1 cellular context compared by ENCODE assay signal in the genomic region with DNA sequence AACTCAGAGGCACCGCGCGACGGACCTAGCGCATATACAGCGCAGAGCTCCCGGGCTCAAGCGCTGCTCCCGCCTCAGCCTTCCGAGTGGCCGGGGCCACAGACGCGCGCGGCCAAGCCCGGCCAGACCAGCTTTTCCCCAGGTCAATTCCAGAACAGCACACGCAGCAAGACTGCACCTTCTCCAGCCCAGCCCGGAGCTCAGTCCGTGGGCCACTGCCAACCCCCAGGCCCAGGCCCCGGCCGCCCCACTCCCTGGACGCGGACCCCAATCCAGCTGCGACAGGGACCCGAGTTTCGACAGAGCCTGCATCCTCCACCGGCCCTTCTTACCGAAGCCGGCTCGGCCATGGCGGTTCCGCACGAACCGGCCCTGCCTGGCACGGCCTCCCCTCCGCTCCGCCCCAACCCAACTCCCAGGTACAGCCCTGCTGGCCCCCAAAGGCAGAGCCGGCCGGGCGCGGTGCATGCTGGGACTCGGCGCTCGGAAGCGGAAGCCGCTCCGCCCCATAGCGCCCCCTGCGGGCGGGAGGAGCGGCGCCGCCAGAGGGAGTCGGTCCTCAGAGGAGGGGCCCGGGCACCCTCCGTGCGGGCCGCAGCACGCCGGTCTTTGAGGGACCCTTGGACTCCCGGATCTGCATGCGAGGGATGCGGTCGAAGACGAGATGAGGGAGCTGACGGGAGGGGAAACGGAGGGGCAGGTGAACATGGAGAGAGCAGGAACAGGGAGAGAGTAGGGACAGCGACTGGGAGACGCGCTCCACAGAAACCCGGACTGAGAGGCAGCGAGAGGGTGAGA.
TF ChIP-seq lines count a peak whose summit lies in the region.

A gene with protein sequence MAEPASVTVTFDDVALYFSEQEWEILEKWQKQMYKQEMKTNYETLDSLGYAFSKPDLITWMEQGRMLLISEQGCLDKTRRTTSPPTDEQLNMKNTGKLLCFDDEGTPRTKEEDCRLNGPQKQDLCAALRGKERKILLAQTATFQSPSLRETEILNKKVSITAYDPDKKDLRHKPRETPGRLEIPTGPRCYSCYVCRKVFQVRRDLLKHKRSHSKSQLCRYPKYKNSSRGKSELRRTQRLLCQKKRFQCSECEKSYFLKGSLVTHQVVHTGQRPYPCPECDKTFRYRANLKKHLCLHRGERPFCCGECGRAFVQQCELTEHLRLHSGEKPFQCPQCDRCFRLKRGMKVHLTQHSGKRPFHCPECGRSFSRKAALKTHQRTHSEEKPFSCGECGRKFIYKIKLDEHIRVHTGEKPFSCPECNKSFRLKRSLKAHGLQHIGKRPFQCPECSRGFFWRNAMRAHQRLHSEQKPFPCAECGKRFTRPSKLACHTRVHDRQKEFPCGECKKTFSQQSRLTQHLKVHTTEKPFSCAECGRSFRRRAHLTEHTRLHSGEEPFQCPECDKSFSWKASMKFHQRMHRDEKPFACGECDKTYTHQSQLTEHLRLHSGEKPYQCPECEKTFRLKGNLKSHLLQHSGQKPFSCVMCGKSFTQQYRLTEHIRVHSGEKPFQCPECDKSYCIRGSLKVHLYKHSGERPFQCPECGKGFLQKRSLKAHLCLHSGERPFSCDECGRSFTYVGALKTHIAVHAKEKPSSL (minus strand): TSS at position 461 of the 798 bp plus-strand sequence. CDS start 111 bp downstream, at position 350.

TF ChIP-seq in K562, 482 proteins besides CTCF, POLR2A, EP300 and RAD21 (continued from another document and continues in another):
- TF ChIP-seq, protein P1, sequence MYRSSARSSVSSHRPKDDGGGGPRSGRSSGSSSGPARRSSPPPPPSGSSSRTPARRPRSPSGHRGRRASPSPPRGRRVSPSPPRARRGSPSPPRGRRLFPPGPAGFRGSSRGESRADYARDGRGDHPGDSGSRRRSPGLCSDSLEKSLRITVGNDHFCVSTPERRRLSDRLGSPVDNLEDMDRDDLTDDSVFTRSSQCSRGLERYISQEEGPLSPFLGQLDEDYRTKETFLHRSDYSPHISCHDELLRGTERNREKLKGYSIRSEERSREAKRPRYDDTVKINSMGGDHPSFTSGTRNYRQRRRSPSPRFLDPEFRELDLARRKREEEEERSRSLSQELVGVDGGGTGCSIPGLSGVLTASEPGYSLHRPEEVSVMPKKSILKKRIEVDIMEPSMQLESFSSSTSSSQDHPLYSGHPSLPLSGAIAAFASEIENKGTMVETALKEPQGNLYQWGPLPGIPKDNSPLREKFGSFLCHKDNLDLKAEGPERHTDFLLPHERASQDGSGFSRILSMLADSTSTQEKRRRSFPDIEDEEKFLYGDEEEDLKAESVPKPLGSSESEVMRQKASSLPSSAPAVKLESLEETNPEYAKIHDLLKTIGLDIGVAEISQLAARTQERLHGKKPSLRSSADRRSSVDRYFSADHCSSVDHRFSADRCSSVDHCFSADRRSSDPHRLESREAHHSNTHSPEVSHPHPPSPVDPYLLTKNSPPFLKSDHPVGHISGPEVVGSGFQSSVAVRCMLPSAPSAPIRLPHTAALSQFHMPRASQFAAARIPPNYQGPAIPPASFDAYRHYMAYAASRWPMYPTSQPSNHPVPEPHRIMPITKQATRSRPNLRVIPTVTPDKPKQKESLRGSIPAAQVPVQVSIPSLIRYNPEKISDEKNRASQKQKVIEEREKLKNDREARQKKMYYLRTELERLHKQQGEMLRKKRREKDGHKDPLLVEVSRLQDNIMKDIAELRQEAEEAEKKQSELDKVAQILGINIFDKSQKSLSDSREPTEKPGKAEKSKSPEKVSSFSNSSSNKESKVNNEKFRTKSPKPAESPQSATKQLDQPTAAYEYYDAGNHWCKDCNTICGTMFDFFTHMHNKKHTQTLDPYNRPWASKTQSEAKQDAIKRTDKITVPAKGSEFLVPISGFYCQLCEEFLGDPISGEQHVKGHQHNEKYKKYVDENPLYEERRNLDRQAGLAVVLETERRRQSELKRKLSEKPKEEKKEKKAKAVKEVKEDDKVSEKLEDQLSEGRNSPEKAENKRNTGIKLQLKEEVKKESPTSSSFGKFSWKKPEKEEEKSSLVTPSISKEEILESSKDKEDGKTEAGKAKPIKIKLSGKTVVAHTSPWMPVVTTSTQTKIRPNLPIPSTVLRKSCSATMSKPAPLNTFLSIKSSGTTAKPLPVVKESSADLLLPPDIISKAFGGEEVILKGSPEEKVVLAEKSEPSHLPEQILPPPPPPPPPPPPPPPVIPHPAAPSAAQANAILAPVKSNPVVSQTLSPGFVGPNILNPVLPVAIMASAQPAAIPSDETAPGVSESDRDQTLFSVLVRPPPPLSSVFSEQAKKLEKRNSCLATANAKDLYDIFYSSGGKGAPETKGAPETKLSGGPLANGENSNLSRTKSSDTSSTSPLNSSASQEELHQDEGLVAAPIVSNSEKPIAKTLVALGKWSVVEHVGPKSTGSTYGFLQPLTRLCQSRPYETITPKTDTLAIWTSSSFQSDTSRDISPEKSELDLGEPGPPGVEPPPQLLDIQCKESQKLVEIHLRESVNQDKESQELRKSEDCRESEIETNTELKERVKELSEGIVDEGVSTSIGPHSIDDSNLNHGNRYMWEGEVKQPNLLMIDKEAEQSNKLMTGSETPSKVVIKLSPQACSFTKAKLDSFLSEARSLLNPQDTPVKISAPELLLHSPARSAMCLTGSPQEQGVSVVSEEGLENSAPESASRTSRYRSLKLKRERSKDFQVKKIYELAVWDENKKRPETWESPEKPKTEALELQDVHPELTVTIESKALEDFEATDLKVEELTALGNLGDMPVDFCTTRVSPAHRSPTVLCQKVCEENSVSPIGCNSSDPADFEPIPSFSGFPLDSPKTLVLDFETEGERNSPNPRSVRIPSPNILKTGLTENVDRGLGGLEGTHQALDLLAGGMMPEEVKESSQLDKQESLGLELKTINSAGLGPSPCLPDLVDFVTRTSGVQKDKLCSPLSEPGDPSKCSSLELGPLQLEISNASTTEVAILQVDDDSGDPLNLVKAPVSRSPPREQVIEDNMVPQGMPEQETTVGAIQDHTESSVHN (IDR thresholded peaks at IDR 0.05; ENCODE audit: borderline replicate concordance in 1 of 2, low read depth in 1 of 2) = no peak
- TF ChIP-seq ZNF12 (CRISPR knock-in tag; IDR thresholded peaks at IDR 0.05) (no peak; the same call in 1 of the 2 replicates), ZFPM2 (CRISPR knock-in tag; IDR thresholded peaks at IDR 0.05) (peak; percentile 89; the same call in 1 of the 2 replicates), HNRNPLL (IDR thresholded peaks at IDR 0.05; ENCODE audit: low read depth, low read length, poor library complexity, severe bottlenecking) (peak; percentile 74), TARDBP (IDR thresholded peaks at IDR 0.05) (peak; percentile 65; the same call in 1 of the 2 replicates), ZNF766 (CRISPR knock-in tag; conservative IDR thresholded peaks at IDR 0.05) (peak; percentile 72; the same call in 1 of the 2 replicates), SMARCE1 (IDR thresholded peaks at IDR 0.05) (no peak; the same call in 1 of the 2 replicates), SIN3B (IDR thresholded peaks at IDR 0.05; ENCODE audit: low read depth) (peak; percentile 89), ATF7 (IDR thresholded peaks at IDR 0.05) (peak; percentile 84), MXI1 (IDR thresholded peaks at IDR 0.05; ENCODE audit: low read depth, low read length) (no peak), ZNF3 (CRISPR knock-in tag; IDR thresholded peaks at IDR 0.05) (no peak), GABPB2 (CRISPR knock-in tag; conservative IDR thresholded peaks at IDR 0.05) (peak; percentile 25; the same call in 1 of the 2 replicates), PTTG1 (tag; IDR thresholded peaks at IDR 0.05; ENCODE audit: low read depth) (no peak), NFE2 (IDR thresholded peaks at IDR 0.05; ENCODE audit: low read depth) (0 out of 2 replicates have a peak, but pooled peaks have one; percentile 3), SOX6 (IDR thresholded peaks at IDR 0.05) (peak; percentile 70), MEIS2 (IDR thresholded peaks at IDR 0.05; ENCODE audit: partially characterized antibody) (no peak), ILF3 (IDR thresholded peaks at IDR 0.05; ENCODE audit: borderline replicate concordance) (peak; percentile 96), ZNF436 (CRISPR knock-in tag; IDR thresholded peaks at IDR 0.05) (peak; percentile 39; the same call in 1 of the 2 replicates), HNRNPUL1 (IDR thresholded peaks at IDR 0.05; ENCODE audit: low read length) (no peak), PHF21A (IDR thresholded peaks at IDR 0.05; ENCODE audit: borderline replicate concordance, low read depth) (peak; percentile 62; the same call in 1 of the 2 replicates), POLR2G (IDR thresholded peaks at IDR 0.05; ENCODE audit: low read depth, low read length) (peak; percentile 99), CBFA2T3 (IDR thresholded peaks at IDR 0.05) (peak; percentile 18; the same call in 1 of the 2 replicates)
- TF ChIP-seq, protein P2, sequence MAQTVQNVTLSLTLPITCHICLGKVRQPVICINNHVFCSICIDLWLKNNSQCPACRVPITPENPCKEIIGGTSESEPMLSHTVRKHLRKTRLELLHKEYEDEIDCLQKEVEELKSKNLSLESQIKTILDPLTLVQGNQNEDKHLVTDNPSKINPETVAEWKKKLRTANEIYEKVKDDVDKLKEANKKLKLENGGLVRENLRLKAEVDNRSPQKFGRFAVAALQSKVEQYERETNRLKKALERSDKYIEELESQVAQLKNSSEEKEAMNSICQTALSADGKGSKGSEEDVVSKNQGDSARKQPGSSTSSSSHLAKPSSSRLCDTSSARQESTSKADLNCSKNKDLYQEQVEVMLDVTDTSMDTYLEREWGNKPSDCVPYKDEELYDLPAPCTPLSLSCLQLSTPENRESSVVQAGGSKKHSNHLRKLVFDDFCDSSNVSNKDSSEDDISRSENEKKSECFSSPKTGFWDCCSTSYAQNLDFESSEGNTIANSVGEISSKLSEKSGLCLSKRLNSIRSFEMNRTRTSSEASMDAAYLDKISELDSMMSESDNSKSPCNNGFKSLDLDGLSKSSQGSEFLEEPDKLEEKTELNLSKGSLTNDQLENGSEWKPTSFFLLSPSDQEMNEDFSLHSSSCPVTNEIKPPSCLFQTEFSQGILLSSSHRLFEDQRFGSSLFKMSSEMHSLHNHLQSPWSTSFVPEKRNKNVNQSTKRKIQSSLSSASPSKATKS (CRISPR knock-in tag; IDR thresholded peaks at IDR 0.05) = no peak
- TF ChIP-seq, protein P3, sequence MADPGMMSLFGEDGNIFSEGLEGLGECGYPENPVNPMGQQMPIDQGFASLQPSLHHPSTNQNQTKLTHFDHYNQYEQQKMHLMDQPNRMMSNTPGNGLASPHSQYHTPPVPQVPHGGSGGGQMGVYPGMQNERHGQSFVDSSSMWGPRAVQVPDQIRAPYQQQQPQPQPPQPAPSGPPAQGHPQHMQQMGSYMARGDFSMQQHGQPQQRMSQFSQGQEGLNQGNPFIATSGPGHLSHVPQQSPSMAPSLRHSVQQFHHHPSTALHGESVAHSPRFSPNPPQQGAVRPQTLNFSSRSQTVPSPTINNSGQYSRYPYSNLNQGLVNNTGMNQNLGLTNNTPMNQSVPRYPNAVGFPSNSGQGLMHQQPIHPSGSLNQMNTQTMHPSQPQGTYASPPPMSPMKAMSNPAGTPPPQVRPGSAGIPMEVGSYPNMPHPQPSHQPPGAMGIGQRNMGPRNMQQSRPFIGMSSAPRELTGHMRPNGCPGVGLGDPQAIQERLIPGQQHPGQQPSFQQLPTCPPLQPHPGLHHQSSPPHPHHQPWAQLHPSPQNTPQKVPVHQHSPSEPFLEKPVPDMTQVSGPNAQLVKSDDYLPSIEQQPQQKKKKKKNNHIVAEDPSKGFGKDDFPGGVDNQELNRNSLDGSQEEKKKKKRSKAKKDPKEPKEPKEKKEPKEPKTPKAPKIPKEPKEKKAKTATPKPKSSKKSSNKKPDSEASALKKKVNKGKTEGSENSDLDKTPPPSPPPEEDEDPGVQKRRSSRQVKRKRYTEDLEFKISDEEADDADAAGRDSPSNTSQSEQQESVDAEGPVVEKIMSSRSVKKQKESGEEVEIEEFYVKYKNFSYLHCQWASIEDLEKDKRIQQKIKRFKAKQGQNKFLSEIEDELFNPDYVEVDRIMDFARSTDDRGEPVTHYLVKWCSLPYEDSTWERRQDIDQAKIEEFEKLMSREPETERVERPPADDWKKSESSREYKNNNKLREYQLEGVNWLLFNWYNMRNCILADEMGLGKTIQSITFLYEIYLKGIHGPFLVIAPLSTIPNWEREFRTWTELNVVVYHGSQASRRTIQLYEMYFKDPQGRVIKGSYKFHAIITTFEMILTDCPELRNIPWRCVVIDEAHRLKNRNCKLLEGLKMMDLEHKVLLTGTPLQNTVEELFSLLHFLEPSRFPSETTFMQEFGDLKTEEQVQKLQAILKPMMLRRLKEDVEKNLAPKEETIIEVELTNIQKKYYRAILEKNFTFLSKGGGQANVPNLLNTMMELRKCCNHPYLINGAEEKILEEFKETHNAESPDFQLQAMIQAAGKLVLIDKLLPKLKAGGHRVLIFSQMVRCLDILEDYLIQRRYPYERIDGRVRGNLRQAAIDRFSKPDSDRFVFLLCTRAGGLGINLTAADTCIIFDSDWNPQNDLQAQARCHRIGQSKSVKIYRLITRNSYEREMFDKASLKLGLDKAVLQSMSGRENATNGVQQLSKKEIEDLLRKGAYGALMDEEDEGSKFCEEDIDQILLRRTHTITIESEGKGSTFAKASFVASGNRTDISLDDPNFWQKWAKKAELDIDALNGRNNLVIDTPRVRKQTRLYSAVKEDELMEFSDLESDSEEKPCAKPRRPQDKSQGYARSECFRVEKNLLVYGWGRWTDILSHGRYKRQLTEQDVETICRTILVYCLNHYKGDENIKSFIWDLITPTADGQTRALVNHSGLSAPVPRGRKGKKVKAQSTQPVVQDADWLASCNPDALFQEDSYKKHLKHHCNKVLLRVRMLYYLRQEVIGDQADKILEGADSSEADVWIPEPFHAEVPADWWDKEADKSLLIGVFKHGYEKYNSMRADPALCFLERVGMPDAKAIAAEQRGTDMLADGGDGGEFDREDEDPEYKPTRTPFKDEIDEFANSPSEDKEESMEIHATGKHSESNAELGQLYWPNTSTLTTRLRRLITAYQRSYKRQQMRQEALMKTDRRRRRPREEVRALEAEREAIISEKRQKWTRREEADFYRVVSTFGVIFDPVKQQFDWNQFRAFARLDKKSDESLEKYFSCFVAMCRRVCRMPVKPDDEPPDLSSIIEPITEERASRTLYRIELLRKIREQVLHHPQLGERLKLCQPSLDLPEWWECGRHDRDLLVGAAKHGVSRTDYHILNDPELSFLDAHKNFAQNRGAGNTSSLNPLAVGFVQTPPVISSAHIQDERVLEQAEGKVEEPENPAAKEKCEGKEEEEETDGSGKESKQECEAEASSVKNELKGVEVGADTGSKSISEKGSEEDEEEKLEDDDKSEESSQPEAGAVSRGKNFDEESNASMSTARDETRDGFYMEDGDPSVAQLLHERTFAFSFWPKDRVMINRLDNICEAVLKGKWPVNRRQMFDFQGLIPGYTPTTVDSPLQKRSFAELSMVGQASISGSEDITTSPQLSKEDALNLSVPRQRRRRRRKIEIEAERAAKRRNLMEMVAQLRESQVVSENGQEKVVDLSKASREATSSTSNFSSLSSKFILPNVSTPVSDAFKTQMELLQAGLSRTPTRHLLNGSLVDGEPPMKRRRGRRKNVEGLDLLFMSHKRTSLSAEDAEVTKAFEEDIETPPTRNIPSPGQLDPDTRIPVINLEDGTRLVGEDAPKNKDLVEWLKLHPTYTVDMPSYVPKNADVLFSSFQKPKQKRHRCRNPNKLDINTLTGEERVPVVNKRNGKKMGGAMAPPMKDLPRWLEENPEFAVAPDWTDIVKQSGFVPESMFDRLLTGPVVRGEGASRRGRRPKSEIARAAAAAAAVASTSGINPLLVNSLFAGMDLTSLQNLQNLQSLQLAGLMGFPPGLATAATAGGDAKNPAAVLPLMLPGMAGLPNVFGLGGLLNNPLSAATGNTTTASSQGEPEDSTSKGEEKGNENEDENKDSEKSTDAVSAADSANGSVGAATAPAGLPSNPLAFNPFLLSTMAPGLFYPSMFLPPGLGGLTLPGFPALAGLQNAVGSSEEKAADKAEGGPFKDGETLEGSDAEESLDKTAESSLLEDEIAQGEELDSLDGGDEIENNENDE (IDR thresholded peaks at IDR 0.05; ENCODE audit: low read depth, low read length) = no peak
